Comparison of ENCODE assay signal across 13 cellular contexts in the genomic region with DNA sequence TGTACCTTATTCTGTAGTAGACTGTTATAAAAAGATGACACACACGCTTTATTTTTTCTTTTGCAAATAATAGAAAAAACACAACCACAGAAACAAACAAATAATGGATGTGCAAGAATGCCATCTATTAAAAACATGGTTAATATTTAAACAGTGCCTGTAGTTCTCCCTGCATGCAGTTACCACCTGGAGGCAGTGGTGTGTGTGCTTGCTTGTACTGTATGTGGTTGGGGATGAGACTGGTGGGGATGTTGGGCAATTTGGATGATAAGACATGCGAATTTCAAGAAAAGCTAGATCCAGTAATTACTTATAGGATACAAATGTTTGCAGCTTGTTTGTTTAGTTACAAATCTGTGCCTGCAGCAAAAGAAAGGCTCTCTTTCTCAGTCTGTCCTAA. TPM values are rescaled to one million over a fixed set of nuclear protein-coding genes. Genes with fewer than 3 reads are reported as not detected.
DNase-seq lines count a peak whose midpoint lies in the region; ATAC-seq and TF ChIP-seq lines count a peak whose summit lies in the region.
"Had no signal": no experiment of that assay in that cellular context is flagged by ENCODE, and none has a peak within 500 bp of the region (broad histone marks: within the 10 kb centered on the region; RNA-seq: fewer than 3 reads in every experiment).

No MANE protein-coding gene starts in this region.

- WGBS in GM23248 (ENCODE audit: low coverage in 1 of 2, low lambda C conversion rate in 2 of 2, missing lambda C conversion rate in 2 of 2), 2 experiments = 47 to 62% methylated on average over 2 of the region's 2 CpGs

- ATAC-seq in HG03280 (IDR thresholded peaks at IDR 0.05; ENCODE audit: unreplicated experiment) = no peak
- ATAC-seq: stimulated activated naive CD8-positive, alpha-beta T cell treated with anti-CD3 and anti-CD28 coated beads, Interleukin-15, Interleukin-2, amounts not matched to agents 100 U/mL and 50 U/mL, for 24 hours had no signal

- TF ChIP-seq RAD21 in neural cell (conservative IDR thresholded peaks at IDR 0.05) = peak; percentile 52

- H3K9me3 ChIP-seq in GM23248 (ENCODE audit: low read depth) = no peaks in the 10 kb centered on the region
- H3K9me3 ChIP-seq in neural cell (ENCODE audit: low read length) = no peaks in the 10 kb centered on the region
- H3K9me3 ChIP-seq: uterus had no signal

- no peaks in the 10 kb centered on the region for H3K9me2 ChIP-seq in GM23248 (ENCODE audit: insufficient read depth)
- H3K9me2 ChIP-seq in neural cell (ENCODE audit: insufficient read depth, low read length) = no peaks in the 10 kb centered on the region

- H3K79me2 ChIP-seq in GM23248 (ENCODE audit: insufficient read depth) (no peaks in the 10 kb centered on the region), neural cell (replicated peaks; ENCODE audit: insufficient read depth, low read length) (no peaks in the 10 kb centered on the region)

- no peak overlapping the region for H3K27ac ChIP-seq in GM23248
- no peak overlapping the region for H3K27ac ChIP-seq in neural cell (ENCODE audit: low read length)
- H3K27ac ChIP-seq: uterus had no signal

- H3K9ac ChIP-seq in GM23248 (no peak overlapping the region), neural cell (ENCODE audit: low read length) (no peak overlapping the region)

- H2AFZ ChIP-seq in GM23248 (no peak overlapping the region), neural cell (ENCODE audit: low read depth, low read length) (no peak overlapping the region)

- TF ChIP-seq EP300 in neural cell (conservative IDR thresholded peaks at IDR 0.05; ENCODE audit: poor library complexity, severe bottlenecking) = no peak

- DNase-seq in NCI-H524 (lab: John Stamatoyannopoulos, UW) (peak; percentile 16 to 30), NCI-H524 treated with DMSO at 0.1 percent for 48 hours (lab: John Stamatoyannopoulos, UW) (no peak), GM23248 (peak; percentile 32), astrocyte of the spinal cord (ENCODE audit: low read depth, low spot score) (no peak), GF-D8 (lab: John Stamatoyannopoulos, UW) (no peak), NCI-H1048 (lab: John Stamatoyannopoulos, UW) (no peak)
- DNase-seq: stimulated activated naive CD8-positive, alpha-beta T cell treated with anti-CD3 and anti-CD28 coated beads, Interleukin-15, Interleukin-2, amounts not matched to agents 100 U/mL and 50 U/mL, for 24 hours; uterus had no signal

- TF ChIP-seq CTCF in astrocyte of the spinal cord (IDR thresholded peaks at IDR 0.05; ENCODE audit: low read depth, low read length) (peak; percentile 2), neural cell (IDR thresholded peaks at IDR 0.05; ENCODE audit: poor library complexity, severe bottlenecking) (peak; percentile 59)

- H3F3A ChIP-seq in GM23248 (ENCODE audit: insufficient read depth) = no peaks in the 10 kb centered on the region
- no peaks in the 10 kb centered on the region for H3F3A ChIP-seq in neural cell (ENCODE audit: insufficient read depth, low read length, poor library complexity, severe bottlenecking)

- H3K27me3 ChIP-seq in GM23248 (replicated peaks; ENCODE audit: insufficient read depth) (peaks cover 8% of the 10 kb centered on the region; the same call in 1 of the 2 replicates), neural cell (ENCODE audit: insufficient read depth, low read depth, low read length) (peaks cover 25% of the 10 kb centered on the region)

- in situ Hi-C loops in GM23248 (cut with MboI) (no loop called here), astrocyte of the spinal cord (cut with HindIII; ENCODE audit: low sequenced_read_pairs) (no loop called here)

- H4K20me1 ChIP-seq in GM23248 (ENCODE audit: insufficient read depth) (no peaks in the 10 kb centered on the region), neural cell (ENCODE audit: insufficient read depth) (no peaks in the 10 kb centered on the region)

- H3K4me3 ChIP-seq in GM23248 (no peak overlapping the region), astrocyte of the spinal cord (ENCODE audit: low read depth, low read length) (no peak overlapping the region), neural cell (ENCODE audit: low read length) (peak overlapping the region; percentile 52)
- H3K4me3 ChIP-seq: uterus had no signal

- no peaks in the 10 kb centered on the region for H3K36me3 ChIP-seq in GM23248 (ENCODE audit: low read depth)
- no peaks in the 10 kb centered on the region for H3K36me3 ChIP-seq in neural cell (ENCODE audit: insufficient read depth, low read length)
- H3K36me3 ChIP-seq: uterus had no signal

- H3K4me2 ChIP-seq in GM23248 (ENCODE audit: unreplicated experiment) = no peak overlapping the region
- peak overlapping the region; percentile 49 for H3K4me2 ChIP-seq in neural cell (ENCODE audit: low read length)

- H3K4me1 ChIP-seq in GM23248 (ENCODE audit: insufficient read depth) = peaks cover 4% of the 10 kb centered on the region; the same call in 1 of the 2 replicates

TF ChIP-seq in neural cell, 6 proteins besides CTCF, POLR2A, EP300 and RAD21:
- no peak for TF ChIP-seq EZH2 (IDR thresholded peaks at IDR 0.05; ENCODE audit: borderline replicate concordance, insufficient read depth, low read length, poor library complexity, severe bottlenecking)
- TF ChIP-seq SMC3 (conservative IDR thresholded peaks at IDR 0.05; ENCODE audit: poor library complexity) = peak; percentile 51
TF ChIP-seq in neural cell: peak in this region for 1.

RNA-seq across cellular contexts. Expression of a gene that starts 3.6 kb away (rescaled TPM):
- 0.65 and 0.76 TPM in 2 replicates for total RNA-seq in GM23248 (2014; rRNA removed; shearing (Covaris generic))
- polyA plus RNA-seq in GM23248 (2016; fragmentation: Nextera tagmentation; extraction: Ambion mirVana) (0.94 and 1.1 TPM in 2 replicates), neural cell (7.3 and 8.6 TPM in 2 replicates)
- 12.9 and 14.9 TPM in 2 replicates for polyA minus RNA-seq in neural cell
- total RNA-seq: activated CD4-positive, alpha-beta memory T cell treated with anti-CD3 and anti-CD28 coated beads for 36 hours; mammary epithelial cell; OCI-LY7 had no signal

Comparison
In these comparisons a context has a peak if more than half of its experiments do, and no peak if none do; other contexts are left out.
1. DNase-seq: peak in NCI-H524 (2 of 2) and GM23248 (single experiment); none in NCI-H524 treated with DMSO at 0.1 percent for 48 hours (single experiment), astrocyte of the spinal cord (single experiment), GF-D8 (single experiment) and NCI-H1048 (single experiment).